17 cellular contexts compared by ENCODE assay signal in genomic region chr1:67371681-67372080, GRCh38. TPM values are rescaled to one million over a fixed set of nuclear protein-coding genes. Genes with fewer than 3 reads are reported as not detected.
DNase-seq lines count a peak whose midpoint lies in the region; ATAC-seq, FAIRE-seq and TF ChIP-seq lines count a peak whose summit lies in the region.
"Had no signal": no experiment of that assay in that cellular context is flagged by ENCODE, and none has a peak within 500 bp of the region (broad histone marks: within the 10 kb centered on the region; RNA-seq: fewer than 3 reads in every experiment).

No MANE protein-coding gene starts in this region.

- H3K4me3 ChIP-seq in HEK293 (ENCODE audit: low read depth, low read length) (no peak overlapping the region), bronchial epithelial cell (ENCODE audit: low read depth, low read length) (no peak overlapping the region), trophoblast cell (ENCODE audit: low read depth, low read length) (no peak overlapping the region)
- H3K4me3 ChIP-seq: heart left ventricle, lower lobe of right lung had no signal

- H3K4me1 ChIP-seq in HEK293 (ENCODE audit: control insufficient read depth, insufficient read depth, low read length) (peaks cover 4% of the 10 kb centered on the region; the same call in 1 of the 2 replicates), trophoblast cell (ENCODE audit: control insufficient read depth in 1 of 2, insufficient read depth in 2 of 2, low read length in 2 of 2) (peaks cover 5 to 11% of the 10 kb centered on the region in 2 experiments)
- H3K4me1 ChIP-seq: lower lobe of right lung had no signal

- WGBS in trophoblast cell (ENCODE audit: extremely low coverage, insufficient coverage, insufficient read length): no CpG with 5 or more reads among the region's 5 CpGs

- no peaks in the 10 kb centered on the region for H3K79me2 ChIP-seq in trophoblast cell (ENCODE audit: control insufficient read depth, insufficient read depth, low read length, poor library complexity)

- no peak overlapping the region for H2AFZ ChIP-seq in trophoblast cell (ENCODE audit: insufficient read depth, low read length, poor library complexity)

- DNase-seq in RKO (ENCODE audit: low spot score) (peak; percentile 20), bronchial epithelial cell (ENCODE audit: low read depth) (peak; percentile 36), trophoblast cell (peak; percentile 81 to 90), NAMALWA (ENCODE audit: low spot score) (no peak), DMS53 treated with DMSO at 0.1 percent for 48 hours (lab: John Stamatoyannopoulos, UW; ENCODE audit: unreplicated experiment) (no peak)
- DNase-seq: activated CD8-positive, alpha-beta memory T cell treated with anti-CD3 and anti-CD28 coated beads, Interleukin-2, amount 10 ng/mL, durations not matched to agents 7 days and 5 days; activated effector memory CD4-positive, alpha-beta T cell treated with anti-CD3 and anti-CD28 coated beads, Interleukin-2, amount 50 U/mL, for 16 hours; Caco-2; effector CD4-positive, alpha-beta T cell; heart left ventricle; lower lobe of right lung; NCI-H1092 treated with DMSO at 0.1 percent for 48 hours; NCI-H2029 treated with DMSO at 0.1 percent for 48 hours; right cardiac atrium had no signal

- H3K14ac ChIP-seq in trophoblast cell (ENCODE audit: low read length): no peak overlapping the region

- no peak overlapping the region for H3K27ac ChIP-seq in HEK293 (ENCODE audit: extremely low read depth, low read depth, low read length)
- H3K27ac ChIP-seq in trophoblast cell (ENCODE audit: low read depth, low read length): no peak overlapping the region
- H3K27ac ChIP-seq: heart left ventricle, lower lobe of right lung had no signal

- no peaks in the 10 kb centered on the region for H3K79me1 ChIP-seq in trophoblast cell (ENCODE audit: low read length)

- TF ChIP-seq CTCF in HEK293 (tag by site-specific recombination; IDR thresholded peaks at IDR 0.05): no peak
- no peak for TF ChIP-seq CTCF in bronchial epithelial cell (IDR thresholded peaks at IDR 0.05; ENCODE audit: insufficient read depth, low read length, severe bottlenecking)

- H2BK5ac ChIP-seq in trophoblast cell (ENCODE audit: low read depth, low read length, poor library complexity): no peak overlapping the region

- no peak overlapping the region for H2BK12ac ChIP-seq in trophoblast cell (ENCODE audit: low read length)

- H2BK120ac ChIP-seq in trophoblast cell (ENCODE audit: insufficient read depth, low read length, poor library complexity): no peak overlapping the region

- no peak overlapping the region for H4K91ac ChIP-seq in trophoblast cell (ENCODE audit: low read depth, low read length)

- peak overlapping the region; percentile 16 for H3K4me2 ChIP-seq in trophoblast cell (ENCODE audit: low read length)

- H4K8ac ChIP-seq in trophoblast cell (ENCODE audit: low read depth, low read length): no peak overlapping the region

- no peak for ATAC-seq in GM18867 (IDR thresholded peaks at IDR 0.05; ENCODE audit: unreplicated experiment)
- ATAC-seq: activated CD8-positive, alpha-beta memory T cell treated with anti-CD3 and anti-CD28 coated beads, Interleukin-2, amount 10 ng/mL, durations not matched to agents 7 days and 5 days; heart left ventricle; lower lobe of right lung; right cardiac atrium; stimulated activated effector memory CD8-positive, alpha-beta T cell treated with anti-CD3 and anti-CD28 coated beads, Interleukin-12 subunit alpha, Interleukin-12 subunit beta, amount 100 ng/mL, for 72 hours had no signal

- POLR2A ChIA-PET in HEK293 (lab: Yijun Ruan, JAX): no interaction called here

- H3K9me3 ChIP-seq in HEK293 (ENCODE audit: control insufficient read depth, insufficient read depth, low read depth, low read length) (no peaks in the 10 kb centered on the region), trophoblast cell (ENCODE audit: insufficient read depth, low read depth, low read length) (no peaks in the 10 kb centered on the region)
- H3K9me3 ChIP-seq: Caco-2, heart left ventricle, lower lobe of right lung had no signal

- H3K27me3 ChIP-seq in bronchial epithelial cell (ENCODE audit: control insufficient read depth, insufficient read depth, low read length): no peaks in the 10 kb centered on the region
- H3K27me3 ChIP-seq in trophoblast cell (ENCODE audit: insufficient read depth, low read length): no peaks in the 10 kb centered on the region
- H3K27me3 ChIP-seq: heart left ventricle had no signal

- H2AK5ac ChIP-seq in trophoblast cell (ENCODE audit: low read length): no peak overlapping the region

- CTCF ChIA-PET in HEK293 (lab: Yijun Ruan, JAX): interaction anchor here (1.0 to 1.9 kb wide), 2 partner anchors 60 to 129 kb away, joined by 3 to 10 read pairs; no protein-coding TSS in a partner anchor

- H3K4ac ChIP-seq in trophoblast cell (ENCODE audit: low read depth, low read length): no peak overlapping the region

- no peak for FAIRE-seq in bronchial epithelial cell (lab: Jason Lieb, UNC)

- no peak overlapping the region for H3K9ac ChIP-seq in trophoblast cell (ENCODE audit: low read length)

- no peak overlapping the region for H4K12ac ChIP-seq in trophoblast cell (ENCODE audit: low read depth, low read length)

- no peak overlapping the region for H3K23ac ChIP-seq in trophoblast cell (ENCODE audit: low read length)

- no peak overlapping the region for H3K18ac ChIP-seq in trophoblast cell (ENCODE audit: low read length)

- H3K36me3 ChIP-seq in HEK293 (ENCODE audit: control insufficient read depth in 2 of 2, insufficient read depth in 1 of 2, low read length in 2 of 2) (no peaks in the 10 kb centered on the region), bronchial epithelial cell (ENCODE audit: control insufficient read depth, insufficient read depth, low read length) (no peaks in the 10 kb centered on the region), trophoblast cell (ENCODE audit: control insufficient read depth in 1 of 2, insufficient read depth in 2 of 2, low read length in 2 of 2) (no peaks in the 10 kb centered on the region)
- H3K36me3 ChIP-seq: heart left ventricle, lower lobe of right lung had no signal

TF ChIP-seq in HEK293, 187 proteins besides CTCF, POLR2A, EP300 and RAD21:
- TF ChIP-seq ZNF76 (tag by site-specific recombination; IDR thresholded peaks at IDR 0.05; ENCODE audit: borderline replicate concordance, low read depth) (no peak), IKZF3 (tag by site-specific recombination; IDR thresholded peaks at IDR 0.05) (0 out of 2 replicates have a peak, but pooled peaks have one; percentile 29), ZNF544 (tag by site-specific recombination; IDR thresholded peaks at IDR 0.05) (no peak)

RNA-seq across cellular contexts. Expression of gene SERBP1, which starts 58.5 kb away (rescaled TPM):
- total RNA-seq in bronchial epithelial cell: 247 and 282 TPM in 2 replicates
- 248 and 260 TPM in 2 replicates for polyA plus RNA-seq in trophoblast cell (2013)

Comparison
In these comparisons a context has a peak if more than half of its experiments do, and no peak if none do; other contexts are left out.
1. DNase-seq: peak in RKO (single experiment), bronchial epithelial cell (single experiment) and trophoblast cell (2 of 2); none in NAMALWA (single experiment) and DMS53 treated with DMSO at 0.1 percent for 48 hours (single experiment).